9 cellular contexts compared by ENCODE assay signal in genomic region chr14:105064721-105065143, GRCh38. TPM values are rescaled to one million over a fixed set of nuclear protein-coding genes. Genes with fewer than 3 reads are reported as not detected.
DNase-seq lines count a peak whose midpoint lies in the region; ATAC-seq and TF ChIP-seq lines count a peak whose summit lies in the region.
"Had no signal": no experiment of that assay in that cellular context is flagged by ENCODE, and none has a peak within 500 bp of the region (broad histone marks: within the 10 kb centered on the region; RNA-seq: fewer than 3 reads in every experiment).

No MANE protein-coding gene starts in this region.

- H4K20me1 ChIP-seq in smooth muscle cell (ENCODE audit: low read depth), result no peaks in the 10 kb centered on the region

- peak overlapping the region; percentile 98 for H3K27ac Mint-ChIP-seq in CD8-positive, alpha-beta T cell
- peak overlapping the region; percentile 96 for H3K27ac Mint-ChIP-seq in natural killer cell

- intact Hi-C loops in CD8-positive, alpha-beta T cell (cut with DNase I, micrococcal nuclease), result loop anchor here (1.0 to 10.0 kb wide), 5 partner anchors 22 to 423 kb away; partner anchors contain the start of genes BRF1 (in 2 of the 2), CDCA4 (in 2 of the 2) and CRIP1 (in 2 of the 2)
- intact Hi-C loops in natural killer cell (cut with micrococcal nuclease), result loop anchor here (2.0 kb wide), 1 partner anchor 22 kb away; no protein-coding TSS in a partner anchor

- POLR2A ChIA-PET in CD8-positive, alpha-beta T cell (lab: Charles Lee), result interaction anchor here (0.7 to 4.5 kb wide), 13 partner anchors 9 to 426 kb away, joined by 3 to 36 read pairs (median 6); partner anchors contain the start of genes BRF1, CDCA4, PACS2 and SIVA1

- peaks cover 88% of the 10 kb centered on the region for H3K4me1 ChIP-seq in CD8-positive, alpha-beta T cell (ENCODE audit: insufficient read depth, low read length)
- H3K4me1 ChIP-seq in smooth muscle cell (ENCODE audit: low read depth), result peaks cover 7% of the 10 kb centered on the region

- no peak overlapping the region for H2AFZ ChIP-seq in smooth muscle cell (ENCODE audit: low read depth)

- H3K4me3 ChIP-seq in CD8-positive, alpha-beta T cell (ENCODE audit: low read depth, low read length), result peak overlapping the region; percentile 92
- H3K4me3 ChIP-seq in NB4 (ENCODE audit: low read depth, low read length) (peak overlapping the region; percentile 38), smooth muscle cell (no peak overlapping the region)

- no peaks in the 10 kb centered on the region for H3K9me3 Mint-ChIP-seq in CD8-positive, alpha-beta T cell
- no peaks in the 10 kb centered on the region for H3K9me3 Mint-ChIP-seq in natural killer cell

- H3K27ac ChIP-seq in CD8-positive, alpha-beta T cell (ENCODE audit: low read depth, low read length), result peak overlapping the region; percentile 97
- H3K27ac ChIP-seq in caudate nucleus (ENCODE audit: low read depth, low read length), result peak overlapping the region; percentile 62
- H3K27ac ChIP-seq in smooth muscle cell (ENCODE audit: low read depth), result no peak overlapping the region

- CTCF ChIA-PET in CD8-positive, alpha-beta T cell (lab: Charles Lee), result interaction anchor here (0.6 to 13.0 kb wide), 4 partner anchors 19 to 238 kb away, joined by 3 to 213 read pairs (median 60); no protein-coding TSS in a partner anchor

- peak in 2 of 7 experiments; percentile 43 to 51 for DNase-seq in CD8-positive, alpha-beta T cell
- DNase-seq in NB4 (ENCODE audit: low read depth) (peak; percentile 35), caudate nucleus (lab: John Stamatoyannopoulos, UW) (no peak), natural killer cell (no peak), smooth muscle cell (lab: John Stamatoyannopoulos, UW; ENCODE audit: unreplicated experiment) (no peak), NCI-H2227 treated with DMSO at 0.1 percent for 48 hours (lab: John Stamatoyannopoulos, UW) (no peak)

- 85% methylated on average over 12 of the region's 12 CpGs for WGBS in smooth muscle cell (ENCODE audit: low lambda C conversion rate)

- H3K79me2 ChIP-seq in smooth muscle cell (ENCODE audit: low read depth), result no peaks in the 10 kb centered on the region

- H3K36me3 Mint-ChIP-seq in CD8-positive, alpha-beta T cell, result peaks cover 10% of the 10 kb centered on the region
- no peaks in the 10 kb centered on the region for H3K36me3 Mint-ChIP-seq in natural killer cell

- peak overlapping the region; percentile 94 for H3K4me3 Mint-ChIP-seq in CD8-positive, alpha-beta T cell
- peak overlapping the region; percentile 94 for H3K4me3 Mint-ChIP-seq in natural killer cell

- no peaks in the 10 kb centered on the region for H3F3A ChIP-seq in smooth muscle cell (ENCODE audit: low read depth)

- H3K27me3 Mint-ChIP-seq in CD8-positive, alpha-beta T cell (ENCODE audit: low read depth), result no peaks in the 10 kb centered on the region
- no peaks in the 10 kb centered on the region for H3K27me3 Mint-ChIP-seq in natural killer cell (ENCODE audit: low read depth in 2 of 2)

- no peak overlapping the region for H3K4me2 ChIP-seq in smooth muscle cell

- peaks cover 75% of the 10 kb centered on the region for H3K4me1 Mint-ChIP-seq in CD8-positive, alpha-beta T cell (ENCODE audit: low read depth)
- peaks cover 45 to 73% of the 10 kb centered on the region in 2 donors for H3K4me1 Mint-ChIP-seq in natural killer cell

- no peaks in the 10 kb centered on the region for H3K36me3 ChIP-seq in CD8-positive, alpha-beta T cell (ENCODE audit: insufficient read depth, low read length)
- H3K36me3 ChIP-seq in smooth muscle cell (ENCODE audit: low read depth), result no peaks in the 10 kb centered on the region

- no peak overlapping the region for H3K9ac ChIP-seq in smooth muscle cell (ENCODE audit: low read depth)

- H3K9me3 ChIP-seq in CD8-positive, alpha-beta T cell (ENCODE audit: low read length), result no peaks in the 10 kb centered on the region
- H3K9me3 ChIP-seq in smooth muscle cell (replicated peaks; ENCODE audit: low read depth), result no peaks in the 10 kb centered on the region

- no peaks in the 10 kb centered on the region for H3K27me3 ChIP-seq in CD8-positive, alpha-beta T cell (ENCODE audit: insufficient read depth, low read length)
- no peaks in the 10 kb centered on the region for H3K27me3 ChIP-seq in smooth muscle cell (ENCODE audit: low read depth)

- TF ChIP-seq CTCF in CD8-positive, alpha-beta T cell (IDR thresholded peaks at IDR 0.05), result no peak
- no peak for TF ChIP-seq CTCF in NB4 (IDR thresholded peaks at IDR 0.05; ENCODE audit: low read depth, low read length)
- no peak for TF ChIP-seq CTCF in natural killer cell (IDR thresholded peaks at IDR 0.05)
- no peak for TF ChIP-seq CTCF in smooth muscle cell (IDR thresholded peaks at IDR 0.05; ENCODE audit: borderline replicate concordance, insufficient read depth, poor library complexity, severe bottlenecking)

- no peak for ATAC-seq in CD8-positive, alpha-beta T cell
- ATAC-seq in natural killer cell (peak in 1 of 3 donors; percentile 8), HG03442 (IDR thresholded peaks at IDR 0.05; ENCODE audit: unreplicated experiment) (no peak), HG03097 (IDR thresholded peaks at IDR 0.05; ENCODE audit: low FRiP score, unreplicated experiment) (no peak)
- ATAC-seq: Panc1 had no signal

- TF ChIP-seq POLR2A in NB4 (IDR thresholded peaks at IDR 0.05; ENCODE audit: extremely low read depth, insufficient read length), result no peak

RNA-seq across cellular contexts. Expression of gene GPR132, which starts 0.5 kb away (rescaled TPM):
- 100 to 1,000 TPM in 1 of 2 experiments, 10 to 100 TPM in 1; 91.8 to 101 TPM for total RNA-seq in CD8-positive, alpha-beta T cell
- 10 to 100 TPM; 18.2 to 30.3 (median 26.7) TPM for total RNA-seq in natural killer cell
- total RNA-seq in smooth muscle cell, result 0.18 TPM in 1 of 2 replicates, not detected in the other
- 0.62 and 1.6 TPM in 2 replicates for polyA plus RNA-seq in smooth muscle cell

RNA-seq across cellular contexts. Expression of gene CDCA4, which starts 43.8 kb away (rescaled TPM):
- 10 to 100 TPM; 20.2 to 22.9 TPM for total RNA-seq in CD8-positive, alpha-beta T cell
- total RNA-seq in natural killer cell, result 10 to 100 TPM; 10.3 to 20.7 (median 16.6) TPM
- total RNA-seq in smooth muscle cell, result 15.1 and 16.4 TPM in 2 replicates
- 19.8 and 23.5 TPM in 2 replicates for polyA plus RNA-seq in smooth muscle cell

Comparison
In these comparisons a context has a peak if more than half of its experiments do, and no peak if none do; other contexts are left out.
1. RNA of gene GPR132, which starts 0.5 kb away (total RNA-seq): 91.8 to 101 TPM in CD8-positive, alpha-beta T cell and 18.2 to 30.3 TPM in natural killer cell; 0.18 TPM in smooth muscle cell; every median in the first group is over 10 times any median in the second.